Comparison of ENCODE assay signal across 8 cellular contexts in genomic region chr17:81683584-81684441, GRCh38. TPM values are rescaled to one million over a fixed set of nuclear protein-coding genes. Genes with fewer than 3 reads are reported as not detected.
DNase-seq lines count a peak whose midpoint lies in the region; ATAC-seq and TF ChIP-seq lines count a peak whose summit lies in the region.

A gene with protein sequence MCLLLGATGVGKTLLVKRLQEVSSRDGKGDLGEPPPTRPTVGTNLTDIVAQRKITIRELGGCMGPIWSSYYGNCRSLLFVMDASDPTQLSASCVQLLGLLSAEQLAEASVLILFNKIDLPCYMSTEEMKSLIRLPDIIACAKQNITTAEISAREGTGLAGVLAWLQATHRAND (minus strand): TSS chr17:81683797. CDS start chr17:81683753, 44 bp downstream.
Gene HGS, plus strand, starts transcription at chr17:81684011. Its CDS starts 56 bp downstream, at chr17:81684067.

- H2AFZ ChIP-seq in KMS-11 (ENCODE audit: low read depth), result peak within 1 kb of the TSS; percentile 21; the same call in 1 of the 2 replicates

- no peaks in the 10 kb centered on the region for H4K20me1 ChIP-seq in KMS-11 (ENCODE audit: insufficient read depth)

- H3K36me3 ChIP-seq in KMS-11 (ENCODE audit: insufficient read depth), result peaks cover 12% of the 10 kb centered on the region; the same call in 1 of the 2 replicates
- peaks cover 0 to 40% (median 0%) of the 10 kb centered on the region in 3 donors for H3K36me3 ChIP-seq in Peyer's patch
- peaks cover 0 to 30% of the 10 kb centered on the region in 2 donors for H3K36me3 ChIP-seq in esophagus (ENCODE audit: control insufficient read depth in 2 of 2, insufficient read depth in 2 of 2, low read length in 1 of 2)
- no peaks in the 10 kb centered on the region for H3K36me3 ChIP-seq in mucosa of stomach (ENCODE audit: control insufficient read depth, insufficient read depth, low read length)

- H3K9me3 ChIP-seq in Peyer's patch (no peaks in the 10 kb centered on the region), esophagus (ENCODE audit: control insufficient read depth in 2 of 2, insufficient read depth in 1 of 2, low read depth in 1 of 2, low read length in 1 of 2) (no peaks in the 10 kb centered on the region), mucosa of stomach (ENCODE audit: control insufficient read depth, low read length) (no peaks in the 10 kb centered on the region)

- TF ChIP-seq POLR2A in Peyer's patch (IDR thresholded peaks at IDR 0.05), result peak; percentile 57 to 61

- no peaks in the 10 kb centered on the region for H3K27me3 ChIP-seq in KMS-11 (ENCODE audit: insufficient read depth, low read depth)
- no peaks in the 10 kb centered on the region for H3K27me3 ChIP-seq in Peyer's patch
- H3K27me3 ChIP-seq in esophagus (ENCODE audit: control insufficient read depth in 1 of 2, insufficient read depth in 2 of 2, low read length in 2 of 2), result no peaks in the 10 kb centered on the region
- no peaks in the 10 kb centered on the region for H3K27me3 ChIP-seq in mucosa of stomach (ENCODE audit: control insufficient read depth, insufficient read depth, low read length)

- peaks cover 55% of the 10 kb centered on the region for H3K79me2 ChIP-seq in KMS-11 (ENCODE audit: insufficient read depth, low read depth)

- H3K9ac ChIP-seq in KMS-11, result peak within 1 kb of the TSS; percentile 85
- peak within 1 kb of the TSS; percentile 87 for H3K9ac ChIP-seq in mucosa of stomach (ENCODE audit: low read length)

- ATAC-seq in GM21737 (IDR thresholded peaks at IDR 0.05; ENCODE audit: unreplicated experiment), result peak; percentile 88

- H3K4me1 ChIP-seq in KMS-11 (ENCODE audit: low read depth, poor library complexity, severe bottlenecking) (peaks cover 26% of the 10 kb centered on the region), Peyer's patch (peaks cover 0 to 26% (median 20%) of the 10 kb centered on the region in 4 donors), esophagus (ENCODE audit: control insufficient read depth in 2 of 2, insufficient read depth in 2 of 2, low read length in 1 of 2) (peaks cover under 1 to 22% of the 10 kb centered on the region in 2 donors), mucosa of stomach (ENCODE audit: control insufficient read depth, insufficient read depth, low read length) (peaks cover 14% of the 10 kb centered on the region)

- DNase-seq in DMS53 treated with DMSO at 0.1 percent for 48 hours (lab: John Stamatoyannopoulos, UW; ENCODE audit: unreplicated experiment) (peak; percentile 96), Peyer's patch (peak; percentile 96 to 99 (median 98))
- DNase-seq in activated T-cell treated with anti-CD3 and anti-CD28 coated beads, Interleukin-2, amount 50 U/mL, for 48 hours, result peak; percentile 99 to 100
- peak; percentile 93 to 94 for DNase-seq in stimulated activated CD8-positive, alpha-beta memory T cell treated with anti-CD3 and anti-CD28 coated beads, Interleukin-7, amount 100 ng/mL, for 1 hour (ENCODE audit: low read depth in 2 of 2)

- H3K27ac ChIP-seq in KMS-11 (peak within 1 kb of the TSS; percentile 52; the same call in 1 of the 2 replicates), Peyer's patch (peak within 1 kb of the TSS; percentile 88 to 89 (median 88)), esophagus (ENCODE audit: low read depth in 2 of 2, low read length in 1 of 2) (peak within 1 kb of the TSS; percentile 91 to 96)

- TF ChIP-seq CTCF in KMS-11 (conservative IDR thresholded peaks at IDR 0.05; ENCODE audit: low read depth, low read length), result no peak
- TF ChIP-seq CTCF in Peyer's patch (IDR thresholded peaks at IDR 0.05), result no peak

- H3K4me2 ChIP-seq in KMS-11, result peak within 1 kb of the TSS; percentile 94

- peak within 1 kb of the TSS; percentile 3 for H3K4me3 ChIP-seq in KMS-11 (IDR thresholded peaks at IDR 0.05; ENCODE audit: insufficient read depth, low read depth, low read length)
- H3K4me3 ChIP-seq in Peyer's patch, result peak within 1 kb of the TSS; percentile 90 to 99 (median 97)
- peak within 1 kb of the TSS; percentile 87 to 97 for H3K4me3 ChIP-seq in esophagus (ENCODE audit: low read depth in 1 of 2, low read length in 2 of 2)
- peak within 1 kb of the TSS; percentile 87 for H3K4me3 ChIP-seq in mucosa of stomach (ENCODE audit: low read length)

- WGBS in esophagus, 2 donors, result 1% methylated on average over 108 to 112 of the region's 112 CpGs

RNA-seq across cellular contexts. Expression of the first gene that starts in this region (rescaled TPM):
- 10 to 100 TPM; 33.5 to 45.4 (median 43.4) TPM for total RNA-seq in Peyer's patch
- polyA plus RNA-seq in esophagus, result 10 to 100 TPM; 36.2 to 53.9 TPM

RNA-seq across cellular contexts. Expression of gene HGS, which starts in this region (rescaled TPM):
- total RNA-seq in Peyer's patch, result 100 to 1,000 TPM; 118 to 186 (median 171) TPM
- polyA plus RNA-seq in esophagus, result 100 to 1,000 TPM in 1 of 2 donors, 10 to 100 TPM in 1; 83.6 to 131 TPM

Comparison
In these comparisons a context has a peak if more than half of its experiments do, and no peak if none do; other contexts are left out.
1. Peak in every context shown above with its lines: DNase-seq, ATAC-seq, H3K4me3 ChIP-seq and H3K27ac ChIP-seq.
2. H3K4me3 ChIP-seq: peak in every context shown above with its lines; median percentile 97 in Peyer's patch; 92 in esophagus; 87 in mucosa of stomach; 3 in KMS-11.